ENCODE assay signal across 8 cellular contexts in the genomic region with DNA sequence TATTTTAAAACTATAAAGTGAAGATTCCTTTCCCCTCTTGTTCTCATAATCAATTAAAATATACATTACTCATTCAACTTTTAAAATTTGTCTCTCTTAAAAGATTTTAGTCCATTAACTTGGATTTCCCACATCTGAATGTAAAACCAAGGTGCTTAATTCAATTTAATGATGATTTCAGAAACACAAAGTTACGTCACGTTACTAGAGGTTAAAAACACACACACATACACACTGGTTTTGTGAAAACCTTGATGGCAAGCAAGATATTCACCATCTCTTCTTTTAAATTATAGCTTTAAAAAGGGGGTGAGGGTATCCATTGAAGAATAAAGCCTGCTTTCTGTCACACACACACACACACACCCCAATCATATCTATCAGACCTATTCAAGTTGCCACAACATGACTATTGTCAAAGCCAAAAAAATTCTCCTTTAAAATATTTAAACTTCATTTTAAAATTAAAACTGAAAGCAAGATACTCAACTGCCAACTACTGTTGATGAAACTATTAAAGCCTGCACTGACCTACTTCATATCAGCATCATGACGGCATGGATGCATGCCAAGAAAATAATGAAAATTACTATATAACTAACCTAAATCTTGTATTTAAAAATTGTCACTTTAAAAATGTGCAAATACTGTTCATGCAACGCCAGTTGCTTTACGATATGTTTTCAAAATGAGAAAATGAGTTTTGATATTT. TPM values are rescaled to one million over a fixed set of nuclear protein-coding genes. Genes with fewer than 3 reads are reported as not detected.
DNase-seq lines count a peak whose midpoint lies in the region; ATAC-seq, FAIRE-seq and TF ChIP-seq lines count a peak whose summit lies in the region.

No MANE protein-coding gene starts in this region.

- peak overlapping the region in 2 of 59 donors; percentile 1 to 46 for H3K27ac ChIP-seq in dorsolateral prefrontal cortex

- no peak for TF ChIP-seq POLR2A in NB4 (IDR thresholded peaks at IDR 0.05; ENCODE audit: extremely low read depth, insufficient read length)

- no peak for TF ChIP-seq CTCF in NB4 (IDR thresholded peaks at IDR 0.05; ENCODE audit: low read depth, low read length)
- no peak for TF ChIP-seq CTCF in dorsolateral prefrontal cortex (IDR thresholded peaks at IDR 0.05 in 54 of 56, conservative IDR thresholded peaks at IDR 0.05 in 2 of 56; ENCODE audit: low read depth in 1 of 56, partially characterized antibody in 56 of 56)

- no peak overlapping the region for H2AFZ ChIP-seq in neuron (ENCODE audit: low read depth, low read length)

- H3K36me3 ChIP-seq in neuron (ENCODE audit: insufficient read depth, low read length), result peaks cover 10% of the 10 kb centered on the region

- ATAC-seq in GM18909 (IDR thresholded peaks at IDR 0.05; ENCODE audit: poor library complexity, unreplicated experiment), result no peak
- no peak for ATAC-seq in GM21381 (IDR thresholded peaks at IDR 0.05; ENCODE audit: unreplicated experiment)

- H3K4me3 ChIP-seq in NB4 (ENCODE audit: low read depth, low read length) (peak overlapping the region; percentile 87), dorsolateral prefrontal cortex (peak overlapping the region; percentile 35 to 85 (median 75)), neuron (ENCODE audit: low read length) (peak overlapping the region; percentile 99)

- FAIRE-seq in G401.6 (lab: Jason Lieb, UNC), result peak; percentile 79

- H3K9me3 ChIP-seq in neuron (ENCODE audit: low read length), result peaks cover 3% of the 10 kb centered on the region

- intact Hi-C loops in dorsolateral prefrontal cortex (cut with DNase I), result loop anchor here in 1 of 2 donors (5.0 to 10.0 kb wide), 2 partner anchors 183 to 249 kb away; a partner anchor contains a TSS

- H3K4me1 ChIP-seq in neuron (ENCODE audit: insufficient read depth, low read length), result peaks cover 28% of the 10 kb centered on the region

- no peaks in the 10 kb centered on the region for H3K27me3 ChIP-seq in dorsolateral prefrontal cortex
- no peaks in the 10 kb centered on the region for H3K27me3 ChIP-seq in neuron (ENCODE audit: insufficient read depth, low read length)

- DNase-seq in NB4 (ENCODE audit: low read depth) (no peak), dorsolateral prefrontal cortex (no peak), DMS53 (lab: John Stamatoyannopoulos, UW) (no peak), NCI-H526 treated with DMSO at 0.1 percent for 48 hours (lab: John Stamatoyannopoulos, UW) (no peak)

RNA-seq across cellular contexts. Expression of a gene that starts 2.1 kb away (rescaled TPM):
- 10 to 100 TPM; 17.9 to 38.0 (median 26.5) TPM for total RNA-seq in dorsolateral prefrontal cortex
